In genomic region chr9:100196215-100196614, GRCh38 we compare ENCODE assay signal across 22 cellular contexts.
DNase-seq lines count a peak whose midpoint lies in the region; ATAC-seq and TF ChIP-seq lines count a peak whose summit lies in the region.
"Had no signal": no experiment of that assay in that cellular context is flagged by ENCODE, and none has a peak within 500 bp of the region (broad histone marks: within the 10 kb centered on the region; RNA-seq: fewer than 3 reads in every experiment).

No MANE protein-coding gene starts in this region.

- no peak overlapping the region for H3K4me2 ChIP-seq in mesendoderm (ENCODE audit: low read length)
- H3K4me2 ChIP-seq: BLaER1 treated with 17β-estradiol and CSF1 and Interleukin-3, amounts not matched to agents 10 nM and 100 nM had no signal

- H3K23ac ChIP-seq in mesendoderm (ENCODE audit: low read length): no peak overlapping the region

- H3K79me1 ChIP-seq in mesendoderm (ENCODE audit: low read length): no peaks in the 10 kb centered on the region

- H3K4me3 Mint-ChIP-seq in endodermal cell (no peak overlapping the region), progenitor cell of endocrine pancreas (ENCODE audit: low read depth) (no peak overlapping the region)
- H3K4me3 Mint-ChIP-seq: CD4-positive, alpha-beta T cell had no signal

- H3K9me3 Mint-ChIP-seq in endodermal cell (peaks cover 9% of the 10 kb centered on the region), progenitor cell of endocrine pancreas (ENCODE audit: low read depth) (peaks cover 11% of the 10 kb centered on the region)

- H2BK15ac ChIP-seq in mesendoderm (replicated peaks; ENCODE audit: low read depth): no peak overlapping the region

- H4K5ac ChIP-seq in mesendoderm (ENCODE audit: low read length): no peak overlapping the region

- no peak overlapping the region for H2BK120ac ChIP-seq in mesendoderm (ENCODE audit: low read depth, low read length)

- no peaks in the 10 kb centered on the region for H3K36me3 ChIP-seq in cardiac muscle cell
- H3K36me3 ChIP-seq in left ventricle myocardium inferior: peaks cover 21% of the 10 kb centered on the region
- peaks cover 4% of the 10 kb centered on the region for H3K36me3 ChIP-seq in endodermal cell (ENCODE audit: control insufficient read depth, insufficient read depth, low read length)
- no peaks in the 10 kb centered on the region for H3K36me3 ChIP-seq in mesendoderm (ENCODE audit: control insufficient read depth, insufficient read depth, low read length)
- H3K36me3 ChIP-seq in spleen: peaks cover 0 to 28% (median 0%) of the 10 kb centered on the region in 6 donors

- H3K4me3 ChIP-seq in cardiac muscle cell (no peak overlapping the region), left ventricle myocardium inferior (no peak overlapping the region), endodermal cell (ENCODE audit: low read length) (peak overlapping the region; percentile 15), mesendoderm (ENCODE audit: low read length) (no peak overlapping the region), spleen (no peak overlapping the region)
- H3K4me3 ChIP-seq: BLaER1 treated with 17β-estradiol and CSF1 and Interleukin-3, amounts not matched to agents 10 nM and 100 nM; GM12878 had no signal

- H3K4me1 Mint-ChIP-seq in endodermal cell: peaks cover 11% of the 10 kb centered on the region
- peaks cover 10% of the 10 kb centered on the region for H3K4me1 Mint-ChIP-seq in progenitor cell of endocrine pancreas (ENCODE audit: low read depth)

- no peak overlapping the region for H3K9ac ChIP-seq in endodermal cell (ENCODE audit: extremely low read depth, low read length, poor library complexity, severe bottlenecking)
- no peak overlapping the region for H3K9ac ChIP-seq in mesendoderm (ENCODE audit: low read length)
- H3K9ac ChIP-seq: BLaER1 treated with 17β-estradiol and CSF1 and Interleukin-3, amounts not matched to agents 10 nM and 100 nM had no signal

- H3K36me3 Mint-ChIP-seq in endodermal cell (ENCODE audit: low read depth) (peaks cover 18% of the 10 kb centered on the region), progenitor cell of endocrine pancreas (ENCODE audit: insufficient read depth) (peaks cover 17% of the 10 kb centered on the region)

- no peak overlapping the region for H4K8ac ChIP-seq in mesendoderm (ENCODE audit: low read depth, low read length)

- H3K27me3 Mint-ChIP-seq in endodermal cell (ENCODE audit: insufficient read depth): no peaks in the 10 kb centered on the region
- no peaks in the 10 kb centered on the region for H3K27me3 Mint-ChIP-seq in progenitor cell of endocrine pancreas
- H3K27me3 Mint-ChIP-seq: CD4-positive, alpha-beta T cell had no signal

- no peak for TF ChIP-seq POLR2A in spleen (IDR thresholded peaks at IDR 0.05)

- no peak overlapping the region for H3K4ac ChIP-seq in mesendoderm (ENCODE audit: low read depth, low read length)

- H3K27ac Mint-ChIP-seq in endodermal cell (peak overlapping the region; percentile 36), progenitor cell of endocrine pancreas (peak overlapping the region; percentile 60)
- H3K27ac Mint-ChIP-seq: CD4-positive, alpha-beta T cell had no signal

- H3K27ac ChIP-seq in cardiac muscle cell: peak overlapping the region; percentile 61
- H3K27ac ChIP-seq in left ventricle myocardium inferior (replicated peaks): no peak overlapping the region
- H3K27ac ChIP-seq in endodermal cell (ENCODE audit: low read depth, low read length): no peak overlapping the region
- no peak overlapping the region for H3K27ac ChIP-seq in mesendoderm (ENCODE audit: low read depth, low read length)
- no peak overlapping the region for H3K27ac ChIP-seq in spleen
- H3K27ac ChIP-seq: BLaER1 treated with 17β-estradiol and CSF1 and Interleukin-3, amounts not matched to agents 10 nM and 100 nM; HL-60 had no signal

- no peaks in the 10 kb centered on the region for H3K27me3 ChIP-seq in cardiac muscle cell
- no peaks in the 10 kb centered on the region for H3K27me3 ChIP-seq in left ventricle myocardium inferior (ENCODE audit: low read depth)
- no peaks in the 10 kb centered on the region for H3K27me3 ChIP-seq in endodermal cell (ENCODE audit: control insufficient read depth, insufficient read depth, low read length, poor library complexity, severe bottlenecking)
- H3K27me3 ChIP-seq in mesendoderm (ENCODE audit: insufficient read depth, low read length, poor library complexity): no peaks in the 10 kb centered on the region
- no peaks in the 10 kb centered on the region for H3K27me3 ChIP-seq in spleen (replicated peaks in 1 of 7)
- H3K27me3 ChIP-seq: BLaER1 treated with 17β-estradiol and CSF1 and Interleukin-3, amounts not matched to agents 10 nM and 100 nM had no signal

- no peak overlapping the region for H2BK5ac ChIP-seq in mesendoderm (ENCODE audit: low read length)

- no peak overlapping the region for H3K18ac ChIP-seq in mesendoderm (ENCODE audit: low read length)

- no peak overlapping the region for H2AK5ac ChIP-seq in mesendoderm (ENCODE audit: low read length)

- H3K4me1 ChIP-seq in cardiac muscle cell (ENCODE audit: low read depth) (peaks cover 22% of the 10 kb centered on the region), left ventricle myocardium inferior (no peaks in the 10 kb centered on the region), endodermal cell (ENCODE audit: control insufficient read depth, insufficient read depth, low read length) (peaks cover 4% of the 10 kb centered on the region), mesendoderm (ENCODE audit: control insufficient read depth, low read depth, low read length) (peaks cover 1% of the 10 kb centered on the region), spleen (no peaks in the 10 kb centered on the region)
- H3K4me1 ChIP-seq: BLaER1 treated with 17β-estradiol and CSF1 and Interleukin-3, amounts not matched to agents 10 nM and 100 nM had no signal

- DNase-seq in cardiac muscle cell (ENCODE audit: low read depth in 1 of 2, low spot score in 1 of 2): no peak
- DNase-seq in left ventricle myocardium inferior: no peak
- DNase-seq in endodermal cell: no peak
- peak; percentile 93 for DNase-seq in mesendoderm
- no peak for DNase-seq in progenitor cell of endocrine pancreas (ENCODE audit: low spot score, unreplicated experiment)
- no peak for DNase-seq in spleen
- no peak for DNase-seq in activated CD4-positive, alpha-beta T cell treated with anti-CD3 and anti-CD28 coated beads, Interleukin-2, amount 50 U/mL, for 1 hour
- DNase-seq: AML-193; CD4-positive, alpha-beta T cell; GDM1; Karpas-422; NCI-H1092; NCI-H1417 treated with DMSO at 0.1 percent for 48 hours; NCI-H1694 treated with DMSO at 0.1 percent for 48 hours; NCI-H2081; NCI-H524; NCI-H748 treated with DMSO at 0.1 percent for 48 hours had no signal

- ATAC-seq in GM19324 (IDR thresholded peaks at IDR 0.05; ENCODE audit: low FRiP score, unreplicated experiment): no peak
- ATAC-seq: GM12878, HCT116 had no signal

- H3K9me3 ChIP-seq in cardiac muscle cell (ENCODE audit: low read depth): no peaks in the 10 kb centered on the region
- peaks cover 21% of the 10 kb centered on the region for H3K9me3 ChIP-seq in left ventricle myocardium inferior (replicated peaks)
- H3K9me3 ChIP-seq in endodermal cell (ENCODE audit: control insufficient read depth, low read length): peaks cover 20% of the 10 kb centered on the region
- peaks cover 5 to 20% (median 14%) of the 10 kb centered on the region in 8 donors for H3K9me3 ChIP-seq in spleen

- no peak for TF ChIP-seq CTCF in cardiac muscle cell (IDR thresholded peaks at IDR 0.05; ENCODE audit: low read depth, low read length)
- no peak for TF ChIP-seq CTCF in left ventricle myocardium inferior (IDR thresholded peaks at IDR 0.05; ENCODE audit: borderline replicate concordance)
- TF ChIP-seq CTCF in endodermal cell (conservative IDR thresholded peaks at IDR 0.05): no peak
- no peak for TF ChIP-seq CTCF in progenitor cell of endocrine pancreas (IDR thresholded peaks at IDR 0.05; ENCODE audit: unreplicated experiment)
- no peak for TF ChIP-seq CTCF in spleen (IDR thresholded peaks at IDR 0.05 in 8 of 11, conservative IDR thresholded peaks at IDR 0.05 in 3 of 11)

- H3K56ac ChIP-seq in mesendoderm (ENCODE audit: low read length): no peak overlapping the region

- intact Hi-C loops in left ventricle myocardium inferior (cut with micrococcal nuclease): no loop called here
- intact Hi-C loops in spleen (cut with DNase I; ENCODE audit: low total_unique reads): no loop called here

- 63 to 83% methylated on average over 1 to 3 of the region's 3 CpGs for WGBS in endodermal cell (ENCODE audit: insufficient coverage in 1 of 2, insufficient read length in 1 of 2), 2 experiments
- no CpG with 5 or more reads among the region's 3 CpGs for WGBS in mesendoderm (ENCODE audit: extremely low coverage, insufficient coverage, low lambda C conversion rate)
- 74 to 93% (median 90%) methylated on average over 3 of the region's 3 CpGs for WGBS in spleen, 5 donors

- no peaks in the 10 kb centered on the region for H3K79me2 ChIP-seq in mesendoderm (ENCODE audit: control insufficient read depth, insufficient read depth, low read length)
